ENCODE assay signal across 8 cellular contexts in the genomic region with DNA sequence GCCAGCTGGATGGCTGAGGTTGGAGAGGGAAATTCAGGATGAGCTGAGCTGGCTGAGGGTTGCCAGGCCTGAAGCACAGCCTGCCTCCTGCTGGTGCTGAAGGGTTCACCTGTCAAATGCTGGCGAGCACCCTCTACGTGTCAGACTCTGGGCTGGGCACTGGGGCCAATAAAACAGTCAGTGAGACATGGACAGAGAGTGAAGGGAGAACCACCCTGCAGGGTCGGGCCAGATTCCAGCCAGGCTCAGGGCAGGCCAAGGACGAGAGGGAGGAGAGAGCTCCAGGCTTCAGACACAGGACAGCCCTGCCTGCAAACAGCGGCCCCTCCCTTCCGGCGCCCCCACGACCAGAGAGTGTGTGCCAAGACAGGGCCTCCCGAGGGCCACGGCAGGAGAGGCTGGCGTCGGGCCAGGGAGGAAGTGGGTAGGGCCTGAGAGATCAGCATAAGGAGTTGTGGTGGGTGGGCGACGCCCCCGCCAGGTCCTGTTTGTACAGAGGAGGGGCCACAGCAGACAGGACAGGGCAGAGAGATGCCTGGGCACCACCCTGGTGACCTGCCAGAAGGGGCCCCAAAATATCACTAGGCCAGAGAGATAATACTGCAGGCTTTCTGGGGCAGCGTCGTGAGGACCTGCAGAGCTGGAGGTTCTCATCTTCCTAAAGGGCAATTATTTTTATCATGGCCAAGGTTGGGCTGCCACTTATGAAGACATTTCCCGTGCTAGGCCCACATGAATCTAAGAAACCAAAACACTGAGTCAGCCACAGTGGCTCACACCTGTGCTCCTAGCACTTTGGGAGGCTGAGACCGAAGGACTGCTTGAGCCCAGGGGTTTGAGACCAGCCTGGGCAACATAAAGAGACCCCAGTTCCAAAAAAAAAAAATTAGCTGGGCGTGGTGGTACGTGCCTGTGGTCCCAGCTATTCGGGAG.
DNase-seq lines count a peak whose midpoint lies in the region; ATAC-seq and TF ChIP-seq lines count a peak whose summit lies in the region.

No MANE protein-coding gene starts in this region.

- H3K4me3 ChIP-seq in GM12864 (ENCODE audit: low read depth, low read length) (no peak overlapping the region), fibroblast of the aortic adventitia (ENCODE audit: low read depth, low read length) (no peak overlapping the region)

- DNase-seq in GM12864 (ENCODE audit: low read depth) (no peak), NCI-H2196 treated with DMSO at 0.1 percent for 48 hours (lab: John Stamatoyannopoulos, UW; ENCODE audit: unreplicated experiment) (peak; percentile 12), activated T-cell treated with anti-CD3 and anti-CD28 coated beads for 48 hours (ENCODE audit: low read depth) (peak; percentile 75), fibroblast of the aortic adventitia (ENCODE audit: low read depth) (peak; percentile 53), DMS53 treated with DMSO at 0.1 percent for 48 hours (lab: John Stamatoyannopoulos, UW; ENCODE audit: unreplicated experiment) (no peak)
- peak; percentile 80 for DNase-seq in stimulated activated CD4-positive, alpha-beta T cell treated with anti-CD3 and anti-CD28 coated beads, Interleukin-4, amount 100 ng/mL, for 1 hour

- TF ChIP-seq CTCF in GM12864 (IDR thresholded peaks at IDR 0.05; ENCODE audit: low read depth, low read length, missing control alignments) (peak; percentile 7), fibroblast of the aortic adventitia (IDR thresholded peaks at IDR 0.05; ENCODE audit: insufficient read depth, low read length) (peak; percentile 4)

- ATAC-seq in GM21390 (IDR thresholded peaks at IDR 0.05; ENCODE audit: unreplicated experiment) = no peak
- ATAC-seq in HG02763 (IDR thresholded peaks at IDR 0.05; ENCODE audit: unreplicated experiment) = no peak

Comparison
In these comparisons a context has a peak if more than half of its experiments do, and no peak if none do; other contexts are left out.
1. DNase-seq: peak in NCI-H2196 treated with DMSO at 0.1 percent for 48 hours (single experiment), activated T-cell treated with anti-CD3 and anti-CD28 coated beads for 48 hours (single experiment), fibroblast of the aortic adventitia (single experiment) and stimulated activated CD4-positive, alpha-beta T cell treated with anti-CD3 and anti-CD28 coated beads, Interleukin-4, amount 100 ng/mL, for 1 hour (single experiment); none in GM12864 (single experiment) and DMS53 treated with DMSO at 0.1 percent for 48 hours (single experiment).